Comparison of ENCODE assay signal across 16 cellular contexts in the genomic region with DNA sequence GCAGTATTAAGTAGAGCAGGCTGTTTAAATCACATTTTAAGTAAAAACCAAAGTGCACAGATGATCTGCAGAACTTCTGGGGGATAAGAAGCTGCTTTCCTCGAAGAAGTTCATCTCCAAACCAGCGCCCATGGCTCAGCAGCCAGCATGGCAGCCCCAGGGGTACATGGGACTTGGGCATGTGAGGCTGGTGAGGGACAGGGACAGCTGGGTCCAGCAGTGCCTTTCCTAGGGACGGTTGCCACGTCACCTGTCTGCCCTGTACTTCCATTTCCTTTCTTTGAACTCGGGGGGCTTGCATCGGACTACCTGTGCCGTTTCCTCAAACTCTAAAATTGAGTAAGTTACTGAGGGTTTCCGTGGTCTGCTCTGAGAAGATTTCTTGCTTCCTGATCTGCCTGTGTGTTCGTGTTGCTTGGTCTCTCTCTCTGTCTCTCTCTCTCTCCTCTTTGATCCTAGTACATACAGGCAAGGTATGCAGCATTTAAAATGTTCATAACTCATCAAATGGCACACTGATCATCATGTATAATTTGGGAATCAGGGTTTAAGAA.
A peak's percentile ranks its signal among the peaks of the same experiment; 100 is the strongest.
DNase-seq lines count a peak whose midpoint lies in the region; ATAC-seq and TF ChIP-seq lines count a peak whose summit lies in the region.
"Had no signal": no experiment of that assay in that cellular context is flagged by ENCODE, and none has a peak within 500 bp of the region (broad histone marks: within the 10 kb centered on the region; RNA-seq: fewer than 3 reads in every experiment).

No MANE protein-coding gene starts in this region.

- peak overlapping the region in 3 of 11 experiments; percentile 43 to 48 (median 44); a peak in 4 of 22 replicates for H3K9ac ChIP-seq in BLaER1 treated with 17β-estradiol and CSF1 and Interleukin-3, amounts not matched to agents 10 nM and 100 nM

- peak; percentile 56 for ATAC-seq in CD8-positive, alpha-beta T cell
- no peak for ATAC-seq in HG03097 (IDR thresholded peaks at IDR 0.05; ENCODE audit: low FRiP score, unreplicated experiment)

- H3K9me3 ChIP-seq in BLaER1 treated with 17β-estradiol and CSF1 and Interleukin-3, amounts not matched to agents 10 nM and 100 nM (replicated peaks in 1 of 11) = peaks cover 11 to 14% (median 13%) of the 10 kb centered on the region in 11 experiments
- H3K9me3 ChIP-seq in CD8-positive, alpha-beta T cell (ENCODE audit: low read length) = peaks cover 4% of the 10 kb centered on the region
- H3K9me3 ChIP-seq: colonic mucosa, prostate gland, upper lobe of left lung had no signal

- H3K36me3 ChIP-seq in BLaER1 treated with 17β-estradiol and CSF1 and Interleukin-3, amounts not matched to agents 10 nM and 100 nM = peaks cover 13 to 40% (median 21%) of the 10 kb centered on the region in 11 experiments
- no peaks in the 10 kb centered on the region for H3K36me3 ChIP-seq in CD8-positive, alpha-beta T cell (ENCODE audit: insufficient read depth, low read length)
- H3K36me3 ChIP-seq: colonic mucosa, prostate gland had no signal

- peak overlapping the region; percentile 66 to 97 (median 88) for H3K4me2 ChIP-seq in BLaER1 treated with 17β-estradiol and CSF1 and Interleukin-3, amounts not matched to agents 10 nM and 100 nM

- peaks cover 93 to 100% (median 100%) of the 10 kb centered on the region in 11 experiments for H4K20me1 ChIP-seq in BLaER1 treated with 17β-estradiol and CSF1 and Interleukin-3, amounts not matched to agents 10 nM and 100 nM

- in situ Hi-C loops in ACHN (cut with HindIII; ENCODE audit: low pct_ligation_motif_present, low pct_unique_long_range_greater_than_20kb, low sequenced_read_pairs) = no loop called here

- peaks cover 19% of the 10 kb centered on the region for H3K36me3 Mint-ChIP-seq in CD8-positive, alpha-beta T cell
- H3K36me3 Mint-ChIP-seq in activated T-helper 2 cell treated with anti-CD3 and anti-CD28 coated beads, Interferon-gamma antibody, Interleukin-2, Interleukin-4, amounts not matched to agents 10 μg/mL and 5 μg/mL and 100 μg/mL, durations not matched to agents 14 hours and 24 hours and 36 hours (ENCODE audit: low read depth) = peaks cover 13% of the 10 kb centered on the region

- DNase-seq in CD8-positive, alpha-beta T cell = no peak
- no peak for DNase-seq in activated T-helper 2 cell treated with anti-CD3 and anti-CD28 coated beads, Interferon-gamma antibody, Interleukin-2, Interleukin-4, amounts not matched to agents 10 μg/mL and 5 μg/mL and 100 μg/mL, durations not matched to agents 14 hours and 24 hours and 36 hours (ENCODE audit: low spot score)
- DNase-seq in myocyte (ENCODE audit: low read depth) (peak; percentile 65), ACHN (no peak), NOMO-1 treated with dmso at 0.1 percent for 144 hours (lab: John Stamatoyannopoulos, UW; ENCODE audit: unreplicated experiment) (no peak), NCI-H2081 treated with DMSO at 0.1 percent for 48 hours (lab: John Stamatoyannopoulos, UW) (no peak)
- DNase-seq: activated CD4-positive, alpha-beta memory T cell treated with anti-CD3 and anti-CD28 coated beads for 36 hours; colonic mucosa; kidney glomerular epithelial cell; NCI-H187; NCI-H524 treated with DMSO at 0.1 percent for 48 hours; T1000; upper lobe of left lung had no signal

- H3K27ac Mint-ChIP-seq in CD8-positive, alpha-beta T cell = peak overlapping the region; percentile 53
- H3K27ac Mint-ChIP-seq in activated T-helper 2 cell treated with anti-CD3 and anti-CD28 coated beads, Interferon-gamma antibody, Interleukin-2, Interleukin-4, amounts not matched to agents 10 μg/mL and 5 μg/mL and 100 μg/mL, durations not matched to agents 14 hours and 24 hours and 36 hours = peak overlapping the region; percentile 25
- H3K27ac Mint-ChIP-seq: activated CD4-positive, alpha-beta memory T cell treated with anti-CD3 and anti-CD28 coated beads for 36 hours had no signal

- peaks cover 81 to 93% (median 87%) of the 10 kb centered on the region in 10 experiments for H3K4me1 ChIP-seq in BLaER1 treated with 17β-estradiol and CSF1 and Interleukin-3, amounts not matched to agents 10 nM and 100 nM
- peaks cover 66% of the 10 kb centered on the region for H3K4me1 ChIP-seq in CD8-positive, alpha-beta T cell (ENCODE audit: insufficient read depth, low read length)

- POLR2A ChIA-PET in CD8-positive, alpha-beta T cell (lab: Charles Lee) = no interaction called here

- peaks cover 75% of the 10 kb centered on the region for H3K4me1 Mint-ChIP-seq in CD8-positive, alpha-beta T cell (ENCODE audit: low read depth)
- peaks cover 42% of the 10 kb centered on the region for H3K4me1 Mint-ChIP-seq in activated T-helper 2 cell treated with anti-CD3 and anti-CD28 coated beads, Interferon-gamma antibody, Interleukin-2, Interleukin-4, amounts not matched to agents 10 μg/mL and 5 μg/mL and 100 μg/mL, durations not matched to agents 14 hours and 24 hours and 36 hours (ENCODE audit: low read depth)

- no peak for TF ChIP-seq CTCF in CD8-positive, alpha-beta T cell (IDR thresholded peaks at IDR 0.05)

- CTCF ChIA-PET in CD8-positive, alpha-beta T cell (lab: Charles Lee) = no interaction called here

- H3K27me3 ChIP-seq in BLaER1 treated with 17β-estradiol and CSF1 and Interleukin-3, amounts not matched to agents 10 nM and 100 nM = no peaks in the 10 kb centered on the region
- H3K27me3 ChIP-seq in CD8-positive, alpha-beta T cell (ENCODE audit: insufficient read depth, low read length) = no peaks in the 10 kb centered on the region
- H3K27me3 ChIP-seq: colonic mucosa, upper lobe of left lung had no signal

- peak overlapping the region; percentile 8 for H3K4me3 Mint-ChIP-seq in CD8-positive, alpha-beta T cell
- no peak overlapping the region for H3K4me3 Mint-ChIP-seq in activated T-helper 2 cell treated with anti-CD3 and anti-CD28 coated beads, Interferon-gamma antibody, Interleukin-2, Interleukin-4, amounts not matched to agents 10 μg/mL and 5 μg/mL and 100 μg/mL, durations not matched to agents 14 hours and 24 hours and 36 hours (ENCODE audit: low read depth)
- H3K4me3 Mint-ChIP-seq: activated CD4-positive, alpha-beta memory T cell treated with anti-CD3 and anti-CD28 coated beads for 36 hours had no signal

- peak overlapping the region in 7 of 11 experiments; percentile 9 to 57 (median 41); a peak in 10 of 22 replicates for H3K27ac ChIP-seq in BLaER1 treated with 17β-estradiol and CSF1 and Interleukin-3, amounts not matched to agents 10 nM and 100 nM
- H3K27ac ChIP-seq in CD8-positive, alpha-beta T cell (ENCODE audit: low read depth, low read length) = no peak overlapping the region
- H3K27ac ChIP-seq: colonic mucosa, upper lobe of left lung had no signal

- intact Hi-C loops in CD8-positive, alpha-beta T cell (cut with DNase I, micrococcal nuclease) = no loop called here
- intact Hi-C loops in activated T-helper 2 cell treated with anti-CD3 and anti-CD28 coated beads, Interferon-gamma antibody, Interleukin-2, Interleukin-4, amounts not matched to agents 10 μg/mL and 5 μg/mL and 100 μg/mL, durations not matched to agents 14 hours and 24 hours and 36 hours (cut with micrococcal nuclease) = no loop called here

- H3K4me3 ChIP-seq in BLaER1 treated with 17β-estradiol and CSF1 and Interleukin-3, amounts not matched to agents 10 nM and 100 nM = no peak overlapping the region
- no peak overlapping the region for H3K4me3 ChIP-seq in CD8-positive, alpha-beta T cell (ENCODE audit: low read depth, low read length)
- H3K4me3 ChIP-seq: colonic mucosa, prostate gland, upper lobe of left lung had no signal

- H3K27me3 Mint-ChIP-seq in CD8-positive, alpha-beta T cell (ENCODE audit: low read depth) = no peaks in the 10 kb centered on the region
- no peaks in the 10 kb centered on the region for H3K27me3 Mint-ChIP-seq in activated T-helper 2 cell treated with anti-CD3 and anti-CD28 coated beads, Interferon-gamma antibody, Interleukin-2, Interleukin-4, amounts not matched to agents 10 μg/mL and 5 μg/mL and 100 μg/mL, durations not matched to agents 14 hours and 24 hours and 36 hours (ENCODE audit: low read depth)
- H3K27me3 Mint-ChIP-seq: activated CD4-positive, alpha-beta memory T cell treated with anti-CD3 and anti-CD28 coated beads for 36 hours had no signal

- H3K9me3 Mint-ChIP-seq in CD8-positive, alpha-beta T cell = peaks cover 10% of the 10 kb centered on the region
- peaks cover 6% of the 10 kb centered on the region for H3K9me3 Mint-ChIP-seq in activated T-helper 2 cell treated with anti-CD3 and anti-CD28 coated beads, Interferon-gamma antibody, Interleukin-2, Interleukin-4, amounts not matched to agents 10 μg/mL and 5 μg/mL and 100 μg/mL, durations not matched to agents 14 hours and 24 hours and 36 hours
